Comparison of ENCODE assay signal across 9 cellular contexts in genomic region chr9:33472171-33472920, GRCh38. TPM values are rescaled to one million over a fixed set of nuclear protein-coding genes. Genes with fewer than 3 reads are reported as not detected.
DNase-seq lines count a peak whose midpoint lies in the region; TF ChIP-seq lines count a peak whose summit lies in the region.
"Had no signal": no experiment of that assay in that cellular context is flagged by ENCODE, and none has a peak within 500 bp of the region (broad histone marks: within the 10 kb centered on the region; RNA-seq: fewer than 3 reads in every experiment).

No MANE protein-coding gene starts in this region.

- peaks cover 22% of the 10 kb centered on the region for H3K4me1 ChIP-seq in suprapubic skin

- no peak for TF ChIP-seq CTCF in suprapubic skin (IDR thresholded peaks at IDR 0.05)
- no peak for TF ChIP-seq CTCF in CD14-positive monocyte (IDR thresholded peaks at IDR 0.05)

- H3K9me3 ChIP-seq in suprapubic skin: no peaks in the 10 kb centered on the region

- TF ChIP-seq EP300 in suprapubic skin (IDR thresholded peaks at IDR 0.05): no peak

- TF ChIP-seq POLR2A in suprapubic skin (IDR thresholded peaks at IDR 0.05): no peak

- H3K27ac Mint-ChIP-seq in activated naive CD4-positive, alpha-beta T cell treated with anti-CD3 and anti-CD28 coated beads for 36 hours: peak overlapping the region; percentile 93
- H3K27ac Mint-ChIP-seq in activated T-helper 2 cell treated with anti-CD3 and anti-CD28 coated beads, Interferon-gamma antibody, Interleukin-2, Interleukin-4, amounts not matched to agents 10 μg/mL and 5 μg/mL and 100 μg/mL, durations not matched to agents 14 hours and 24 hours and 36 hours: no peak overlapping the region
- peak overlapping the region in 3 of 7 donors; percentile 50 to 97 (median 91) for H3K27ac Mint-ChIP-seq in CD14-positive monocyte

- intact Hi-C loops in activated naive CD4-positive, alpha-beta T cell treated with anti-CD3 and anti-CD28 coated beads for 36 hours (cut with micrococcal nuclease): loop anchor here (2.0 to 10.0 kb wide), 4 partner anchors 44 to 655 kb away; partner anchors contain the start of genes DCAF12, UBAP2 and UBE2R2
- intact Hi-C loops in activated T-helper 2 cell treated with anti-CD3 and anti-CD28 coated beads, Interferon-gamma antibody, Interleukin-2, Interleukin-4, amounts not matched to agents 10 μg/mL and 5 μg/mL and 100 μg/mL, durations not matched to agents 14 hours and 24 hours and 36 hours (cut with micrococcal nuclease): loop anchor here (5.0 kb wide), 1 partner anchor 180 kb away; the partner anchor contains the start of gene NFX1
- intact Hi-C loops in CD14-positive monocyte (cut with micrococcal nuclease): loop anchor here in 1 of 2 donors (10.0 kb wide), 2 partner anchors 178 to 448 kb away; partner anchors contain the start of genes DNAJA1 and NFX1

- H3K9me3 Mint-ChIP-seq in activated naive CD4-positive, alpha-beta T cell treated with anti-CD3 and anti-CD28 coated beads for 36 hours: no peaks in the 10 kb centered on the region
- H3K9me3 Mint-ChIP-seq in activated T-helper 2 cell treated with anti-CD3 and anti-CD28 coated beads, Interferon-gamma antibody, Interleukin-2, Interleukin-4, amounts not matched to agents 10 μg/mL and 5 μg/mL and 100 μg/mL, durations not matched to agents 14 hours and 24 hours and 36 hours: no peaks in the 10 kb centered on the region
- peaks cover 0 to 2% (median 0%) of the 10 kb centered on the region in 7 donors for H3K9me3 Mint-ChIP-seq in CD14-positive monocyte

- H3K36me3 Mint-ChIP-seq in activated naive CD4-positive, alpha-beta T cell treated with anti-CD3 and anti-CD28 coated beads for 36 hours (ENCODE audit: low read depth): peaks cover 30% of the 10 kb centered on the region
- peaks cover 55% of the 10 kb centered on the region for H3K36me3 Mint-ChIP-seq in activated T-helper 2 cell treated with anti-CD3 and anti-CD28 coated beads, Interferon-gamma antibody, Interleukin-2, Interleukin-4, amounts not matched to agents 10 μg/mL and 5 μg/mL and 100 μg/mL, durations not matched to agents 14 hours and 24 hours and 36 hours (ENCODE audit: low read depth)
- peaks cover 45 to 51% of the 10 kb centered on the region in 2 donors for H3K36me3 Mint-ChIP-seq in CD14-positive monocyte

- CTCF ChIA-PET in activated naive CD4-positive, alpha-beta T cell treated with anti-CD3 and anti-CD28 coated beads for 36 hours (lab: Charles Lee): interaction anchor here (1.0 to 4.8 kb wide), 10 partner anchors 10 to 111 kb away, joined by 3 to 23 read pairs (median 6); no protein-coding TSS in a partner anchor

- peaks cover 32% of the 10 kb centered on the region for H3K4me1 Mint-ChIP-seq in activated naive CD4-positive, alpha-beta T cell treated with anti-CD3 and anti-CD28 coated beads for 36 hours (ENCODE audit: low read depth)
- H3K4me1 Mint-ChIP-seq in activated T-helper 2 cell treated with anti-CD3 and anti-CD28 coated beads, Interferon-gamma antibody, Interleukin-2, Interleukin-4, amounts not matched to agents 10 μg/mL and 5 μg/mL and 100 μg/mL, durations not matched to agents 14 hours and 24 hours and 36 hours (ENCODE audit: low read depth): peaks cover 21% of the 10 kb centered on the region
- peaks cover 16% of the 10 kb centered on the region for H3K4me1 Mint-ChIP-seq in CD14-positive monocyte

- H3K27me3 Mint-ChIP-seq in activated naive CD4-positive, alpha-beta T cell treated with anti-CD3 and anti-CD28 coated beads for 36 hours (ENCODE audit: low read depth): no peaks in the 10 kb centered on the region
- no peaks in the 10 kb centered on the region for H3K27me3 Mint-ChIP-seq in activated T-helper 2 cell treated with anti-CD3 and anti-CD28 coated beads, Interferon-gamma antibody, Interleukin-2, Interleukin-4, amounts not matched to agents 10 μg/mL and 5 μg/mL and 100 μg/mL, durations not matched to agents 14 hours and 24 hours and 36 hours (ENCODE audit: low read depth)
- H3K27me3 Mint-ChIP-seq in CD14-positive monocyte (ENCODE audit: low read depth in 3 of 3): no peaks in the 10 kb centered on the region

- H3K27ac ChIP-seq in suprapubic skin: no peak overlapping the region

- peaks cover 47% of the 10 kb centered on the region for H3K36me3 ChIP-seq in suprapubic skin

- WGBS in suprapubic skin: 85% methylated on average over 16 of the region's 16 CpGs

- H3K4me3 ChIP-seq in suprapubic skin: peak overlapping the region; percentile 97

- peak overlapping the region; percentile 95 for H3K4me3 Mint-ChIP-seq in activated naive CD4-positive, alpha-beta T cell treated with anti-CD3 and anti-CD28 coated beads for 36 hours
- H3K4me3 Mint-ChIP-seq in activated T-helper 2 cell treated with anti-CD3 and anti-CD28 coated beads, Interferon-gamma antibody, Interleukin-2, Interleukin-4, amounts not matched to agents 10 μg/mL and 5 μg/mL and 100 μg/mL, durations not matched to agents 14 hours and 24 hours and 36 hours (ENCODE audit: low read depth): peak overlapping the region; percentile 98
- H3K4me3 Mint-ChIP-seq in CD14-positive monocyte: peak overlapping the region in 1 of 2 donors; percentile 100

- no peaks in the 10 kb centered on the region for H3K27me3 ChIP-seq in suprapubic skin

- no peak for DNase-seq in activated naive CD4-positive, alpha-beta T cell treated with anti-CD3 and anti-CD28 coated beads for 36 hours
- DNase-seq in activated naive CD4-positive, alpha-beta T cell treated with anti-CD3 and anti-CD28 coated beads, Interleukin-2, amount 50 U/mL, for 16 hours: no peak
- no peak for DNase-seq in activated T-helper 2 cell treated with anti-CD3 and anti-CD28 coated beads, Interferon-gamma antibody, Interleukin-2, Interleukin-4, amounts not matched to agents 10 μg/mL and 5 μg/mL and 100 μg/mL, durations not matched to agents 14 hours and 24 hours and 36 hours (ENCODE audit: low spot score)
- peak; percentile 38 for DNase-seq in islet precursor cell
- peak in 1 of 2 donors; percentile 34 for DNase-seq in suprapubic skin (ENCODE audit: low spot score in 2 of 2)
- DNase-seq in CD14-positive monocyte (ENCODE audit: low spot score): no peak
- DNase-seq in stimulated activated CD4-positive, alpha-beta T cell treated with anti-CD3 and anti-CD28 coated beads, Interleukin-15, amount 100 ng/mL, for 24 hours: no peak
- DNase-seq in NCI-H510A treated with DMSO at 0.1 percent for 48 hours (lab: John Stamatoyannopoulos, UW): no peak
- DNase-seq: DMS 273 treated with DMSO at 0.1 percent for 48 hours had no signal

RNA-seq across cellular contexts. Expression of gene NOL6, which starts 1.4 kb away (rescaled TPM):
- 10 to 100 TPM; 38.2 to 38.6 TPM for total RNA-seq in activated naive CD4-positive, alpha-beta T cell treated with anti-CD3 and anti-CD28 coated beads for 36 hours
- total RNA-seq in activated T-helper 2 cell treated with anti-CD3 and anti-CD28 coated beads, Interferon-gamma antibody, Interleukin-2, Interleukin-4, amounts not matched to agents 10 μg/mL and 5 μg/mL and 100 μg/mL, durations not matched to agents 14 hours and 24 hours and 36 hours: 61.9 and 65.3 TPM in 2 replicates
- 10 to 100 TPM; 40.4 to 50.4 (median 44.1) TPM for total RNA-seq in suprapubic skin
- polyA plus RNA-seq in CD14-positive monocyte: 10 to 100 TPM in 1 of 2 donors, 1 to 10 TPM in 1; 4.6 to 10.1 TPM

RNA-seq across cellular contexts. Expression of gene AQP3, which starts 25.0 kb away (rescaled TPM):
- 1 to 10 TPM; 7.2 to 8.1 TPM for total RNA-seq in activated naive CD4-positive, alpha-beta T cell treated with anti-CD3 and anti-CD28 coated beads for 36 hours
- 2.1 TPM in 2 replicates for total RNA-seq in activated T-helper 2 cell treated with anti-CD3 and anti-CD28 coated beads, Interferon-gamma antibody, Interleukin-2, Interleukin-4, amounts not matched to agents 10 μg/mL and 5 μg/mL and 100 μg/mL, durations not matched to agents 14 hours and 24 hours and 36 hours
- 1,000 to 10,000 TPM; 1,277 to 1,951 (median 1,548) TPM for total RNA-seq in suprapubic skin
- polyA plus RNA-seq in CD14-positive monocyte: under 1 TPM; 0.63 to 0.70 TPM

RNA-seq across cellular contexts. Expression of gene ANKRD18B, which starts 51.7 kb away (rescaled TPM):
- 1 to 10 TPM in 1 of 2 experiments, under 1 TPM in 1; 0.57 to 1.6 TPM for total RNA-seq in activated naive CD4-positive, alpha-beta T cell treated with anti-CD3 and anti-CD28 coated beads for 36 hours
- 1.6 and 2.6 TPM in 2 replicates for total RNA-seq in activated T-helper 2 cell treated with anti-CD3 and anti-CD28 coated beads, Interferon-gamma antibody, Interleukin-2, Interleukin-4, amounts not matched to agents 10 μg/mL and 5 μg/mL and 100 μg/mL, durations not matched to agents 14 hours and 24 hours and 36 hours
- 10 to 100 TPM in 3 of 4 donors, 1 to 10 TPM in 1; 9.5 to 27.0 (median 15.7) TPM for total RNA-seq in suprapubic skin
- not detected for polyA plus RNA-seq in CD14-positive monocyte

Comparison
In these comparisons a context has a peak if more than half of its experiments do, and no peak if none do; other contexts are left out.
1. RNA of gene AQP3, which starts 25.0 kb away (total RNA-seq): 1,277 to 1,951 TPM in suprapubic skin; 7.2 to 8.1 TPM in activated naive CD4-positive, alpha-beta T cell treated with anti-CD3 and anti-CD28 coated beads for 36 hours and 2.1 TPM in activated T-helper 2 cell treated with anti-CD3 and anti-CD28 coated beads, Interferon-gamma antibody, Interleukin-2, Interleukin-4, amounts not matched to agents 10 μg/mL and 5 μg/mL and 100 μg/mL, durations not matched to agents 14 hours and 24 hours and 36 hours; every median in the first group is over 100 times any median in the second.